ENCODE assay signal across 8 cellular contexts in the genomic region with DNA sequence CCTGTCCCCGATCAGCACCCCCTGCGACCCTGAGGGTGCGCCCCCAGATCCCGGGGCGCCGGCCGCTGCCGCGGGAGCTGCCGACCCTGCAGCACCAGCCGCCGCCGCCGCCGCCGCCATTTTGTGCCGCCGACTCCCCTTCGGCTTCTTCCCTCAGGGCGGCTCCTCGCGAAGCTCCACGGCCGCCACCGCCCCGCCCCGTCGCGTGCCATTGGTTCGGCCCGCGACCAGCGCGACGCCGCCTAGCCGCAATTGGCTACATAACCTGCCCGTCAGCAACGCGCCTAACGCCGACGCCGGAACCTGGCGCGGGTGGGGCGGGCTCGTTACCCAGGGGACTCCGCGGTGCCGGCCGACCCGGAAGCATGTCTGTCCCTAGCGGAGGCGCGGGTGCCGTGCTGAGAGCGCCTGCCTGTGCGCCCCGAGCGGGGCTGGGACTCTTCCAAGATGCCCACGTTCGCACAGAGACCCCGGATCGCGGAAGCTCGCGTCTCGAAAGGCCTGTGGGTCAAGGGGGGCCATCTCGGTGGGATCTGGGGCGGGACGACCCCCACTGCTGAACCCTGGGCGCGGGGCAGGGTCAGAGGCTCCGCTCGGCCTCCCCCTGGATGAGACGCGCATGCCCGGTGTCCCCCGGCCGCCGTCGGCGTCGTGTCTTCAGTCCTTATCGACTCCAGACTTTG.
DNase-seq lines count a peak whose midpoint lies in the region; ATAC-seq, FAIRE-seq and TF ChIP-seq lines count a peak whose summit lies in the region.

Gene CCNL2 (minus strand): TSS at position 149 of the 683 bp plus-strand sequence. CDS start 29 bp downstream, at position 120.

- peak within 1 kb of the TSS; percentile 96 to 98 (median 97) for H3K4me3 Mint-ChIP-seq in nephron
- peak within 1 kb of the TSS; percentile 95 for H3K4me3 Mint-ChIP-seq in stimulated activated naive CD8-positive, alpha-beta T cell treated with anti-CD3 and anti-CD28 coated beads, Interleukin-15, Interleukin-2, amounts not matched to agents 100 ng/mL and 50 ng/mL, for 24 hours

- H3K27ac ChIP-seq in RWPE2 (ENCODE audit: poor library complexity, severe bottlenecking) = peak within 1 kb of the TSS; percentile 66

- peaks cover 26% of the 10 kb centered on the region for H3K4me1 Mint-ChIP-seq in nephron
- peaks cover 63% of the 10 kb centered on the region for H3K4me1 Mint-ChIP-seq in stimulated activated naive CD8-positive, alpha-beta T cell treated with anti-CD3 and anti-CD28 coated beads, Interleukin-15, Interleukin-2, amounts not matched to agents 100 ng/mL and 50 ng/mL, for 24 hours (ENCODE audit: low read depth)

- DNase-seq in ELR (ENCODE audit: low read depth) (peak; percentile 98), H54 (ENCODE audit: insufficient read length, low spot score) (peak; percentile 87), LoVo (ENCODE audit: low spot score) (peak; percentile 97), RWPE2 (ENCODE audit: low spot score) (peak; percentile 99), fibroblast of pulmonary artery (ENCODE audit: low read depth) (peak; percentile 99)
- DNase-seq in activated T-helper 9 cell treated with anti-CD3 and anti-CD28 coated beads, Interleukin-2, amount 50 U/mL, for 16 hours (ENCODE audit: low read depth) = peak; percentile 100

- H3K9me3 ChIP-seq in RWPE2 (ENCODE audit: severe bottlenecking) = no peaks in the 10 kb centered on the region

- no peaks in the 10 kb centered on the region for H3K27me3 Mint-ChIP-seq in nephron (ENCODE audit: low read depth)
- no peaks in the 10 kb centered on the region for H3K27me3 Mint-ChIP-seq in stimulated activated naive CD8-positive, alpha-beta T cell treated with anti-CD3 and anti-CD28 coated beads, Interleukin-15, Interleukin-2, amounts not matched to agents 100 ng/mL and 50 ng/mL, for 24 hours

- H3K9me3 Mint-ChIP-seq in nephron = no peaks in the 10 kb centered on the region
- no peaks in the 10 kb centered on the region for H3K9me3 Mint-ChIP-seq in stimulated activated naive CD8-positive, alpha-beta T cell treated with anti-CD3 and anti-CD28 coated beads, Interleukin-15, Interleukin-2, amounts not matched to agents 100 ng/mL and 50 ng/mL, for 24 hours

- H3K27me3 ChIP-seq in RWPE2 (ENCODE audit: insufficient read depth, poor library complexity, severe bottlenecking) = no peaks in the 10 kb centered on the region

- H3K36me3 ChIP-seq in RWPE2 (ENCODE audit: low read depth) = peaks cover 65% of the 10 kb centered on the region

- peaks cover 43% of the 10 kb centered on the region for H3K36me3 Mint-ChIP-seq in nephron (ENCODE audit: low read depth)
- H3K36me3 Mint-ChIP-seq in stimulated activated naive CD8-positive, alpha-beta T cell treated with anti-CD3 and anti-CD28 coated beads, Interleukin-15, Interleukin-2, amounts not matched to agents 100 ng/mL and 50 ng/mL, for 24 hours (ENCODE audit: low read depth) = peaks cover 74% of the 10 kb centered on the region

- H3K27ac Mint-ChIP-seq in nephron = peak within 1 kb of the TSS; percentile 75 to 89 (median 88)
- peak within 1 kb of the TSS; percentile 93 for H3K27ac Mint-ChIP-seq in stimulated activated naive CD8-positive, alpha-beta T cell treated with anti-CD3 and anti-CD28 coated beads, Interleukin-15, Interleukin-2, amounts not matched to agents 100 ng/mL and 50 ng/mL, for 24 hours

- peak; percentile 54; the same call in 1 of the 2 replicates for TF ChIP-seq POLR2A in H54 (IDR thresholded peaks at IDR 0.05; ENCODE audit: low read depth, low read length)

- FAIRE-seq in H54 (lab: Jason Lieb, UNC) = no peak

- peaks cover 4% of the 10 kb centered on the region for H3K4me1 ChIP-seq in RWPE2 (ENCODE audit: insufficient read depth, poor library complexity, severe bottlenecking)

- TF ChIP-seq CTCF in RWPE2 (IDR thresholded peaks at IDR 0.05; ENCODE audit: poor library complexity, severe bottlenecking) (peak; percentile 37), fibroblast of pulmonary artery (IDR thresholded peaks at IDR 0.05; ENCODE audit: low read length, missing control alignments) (peak; percentile 46), nephron (IDR thresholded peaks at IDR 0.05; ENCODE audit: unreplicated experiment in 3 of 3) (peak; percentile 55 to 66 (median 60))

- H3K4me3 ChIP-seq in RWPE2 (ENCODE audit: severe bottlenecking) (peak within 1 kb of the TSS; percentile 73), fibroblast of pulmonary artery (replicated peaks; ENCODE audit: low read depth, low read length) (peak within 1 kb of the TSS; percentile 97)

- peak; percentile 96 for ATAC-seq in RWPE2 (ENCODE audit: low read depth)

Comparison
In these comparisons a context has a peak if more than half of its experiments do, and no peak if none do; other contexts are left out.
1. Peak in every context shown above with its lines: DNase-seq, ATAC-seq, H3K4me3 ChIP-seq and H3K27ac ChIP-seq.